Comparison of ENCODE assay signal across 1 cellular context in the genomic region with DNA sequence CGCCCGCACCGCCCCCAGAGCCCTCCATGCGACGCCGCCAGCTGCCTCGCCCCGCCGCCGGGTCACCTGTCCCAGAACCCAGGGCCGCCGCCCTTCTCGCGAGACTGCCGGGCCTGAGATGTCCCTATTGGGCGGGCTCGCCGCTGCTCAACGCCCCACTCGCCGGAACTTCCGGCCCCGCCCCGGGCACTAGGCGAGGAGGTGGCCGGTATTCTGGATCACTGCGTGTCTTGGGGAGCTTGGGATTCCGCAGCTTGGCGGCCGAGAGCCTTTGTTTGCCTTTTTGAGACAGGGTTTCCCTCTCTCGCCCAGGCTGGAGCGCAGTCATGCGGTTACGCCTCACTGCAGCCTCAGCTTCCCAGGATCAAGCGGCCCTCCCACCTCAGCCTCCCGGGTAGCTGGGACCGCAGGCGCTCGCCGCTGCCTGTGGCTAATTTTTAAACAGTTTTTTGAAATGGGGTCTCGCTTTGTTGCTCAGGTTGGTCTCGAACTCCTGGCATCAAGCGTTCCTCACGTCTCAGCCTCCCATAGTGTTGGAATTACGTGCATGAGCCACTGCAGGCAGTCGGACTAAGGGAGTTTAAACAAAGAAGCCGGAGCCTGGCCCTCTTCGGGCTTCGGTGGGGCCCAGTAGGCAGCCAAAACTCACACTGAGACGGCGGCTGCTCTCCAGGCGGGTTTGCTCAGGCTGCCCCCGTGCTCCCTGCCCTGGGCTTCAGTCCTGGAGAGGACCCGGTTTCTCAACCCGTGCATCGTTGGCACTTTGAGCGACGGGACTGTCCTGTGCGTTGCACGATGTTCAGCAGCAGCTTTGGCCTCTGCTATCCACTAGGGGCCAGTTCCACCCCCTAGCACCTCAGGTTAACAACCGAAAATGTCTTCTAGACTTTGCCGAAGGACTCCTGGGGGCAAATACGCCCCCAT.
A peak's percentile ranks its signal among the peaks of the same experiment; 100 is the strongest.
TF ChIP-seq lines count a peak whose summit lies in the region.

A gene (minus strand): TSS at position 43 of the 924 bp plus-strand sequence. CDS start 15 bp downstream, at position 28.

TF ChIP-seq in K562, 482 proteins besides CTCF, POLR2A, EP300 and RAD21 (continued from another document and continues in another):
- TF ChIP-seq, protein P1, sequence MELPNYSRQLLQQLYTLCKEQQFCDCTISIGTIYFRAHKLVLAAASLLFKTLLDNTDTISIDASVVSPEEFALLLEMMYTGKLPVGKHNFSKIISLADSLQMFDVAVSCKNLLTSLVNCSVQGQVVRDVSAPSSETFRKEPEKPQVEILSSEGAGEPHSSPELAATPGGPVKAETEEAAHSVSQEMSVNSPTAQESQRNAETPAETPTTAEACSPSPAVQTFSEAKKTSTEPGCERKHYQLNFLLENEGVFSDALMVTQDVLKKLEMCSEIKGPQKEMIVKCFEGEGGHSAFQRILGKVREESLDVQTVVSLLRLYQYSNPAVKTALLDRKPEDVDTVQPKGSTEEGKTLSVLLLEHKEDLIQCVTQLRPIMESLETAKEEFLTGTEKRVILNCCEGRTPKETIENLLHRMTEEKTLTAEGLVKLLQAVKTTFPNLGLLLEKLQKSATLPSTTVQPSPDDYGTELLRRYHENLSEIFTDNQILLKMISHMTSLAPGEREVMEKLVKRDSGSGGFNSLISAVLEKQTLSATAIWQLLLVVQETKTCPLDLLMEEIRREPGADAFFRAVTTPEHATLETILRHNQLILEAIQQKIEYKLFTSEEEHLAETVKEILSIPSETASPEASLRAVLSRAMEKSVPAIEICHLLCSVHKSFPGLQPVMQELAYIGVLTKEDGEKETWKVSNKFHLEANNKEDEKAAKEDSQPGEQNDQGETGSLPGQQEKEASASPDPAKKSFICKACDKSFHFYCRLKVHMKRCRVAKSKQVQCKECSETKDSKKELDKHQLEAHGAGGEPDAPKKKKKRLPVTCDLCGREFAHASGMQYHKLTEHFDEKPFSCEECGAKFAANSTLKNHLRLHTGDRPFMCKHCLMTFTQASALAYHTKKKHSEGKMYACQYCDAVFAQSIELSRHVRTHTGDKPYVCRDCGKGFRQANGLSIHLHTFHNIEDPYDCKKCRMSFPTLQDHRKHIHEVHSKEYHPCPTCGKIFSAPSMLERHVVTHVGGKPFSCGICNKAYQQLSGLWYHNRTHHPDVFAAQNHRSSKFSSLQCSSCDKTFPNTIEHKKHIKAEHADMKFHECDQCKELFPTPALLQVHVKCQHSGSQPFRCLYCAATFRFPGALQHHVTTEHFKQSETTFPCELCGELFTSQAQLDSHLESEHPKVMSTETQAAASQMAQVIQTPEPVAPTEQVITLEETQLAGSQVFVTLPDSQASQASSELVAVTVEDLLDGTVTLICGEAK (IDR thresholded peaks at IDR 0.05) = peak; percentile 93
- TF ChIP-seq, protein P1 (CRISPR knock-in tag; IDR thresholded peaks at IDR 0.05) = no peak
- TF ChIP-seq CCNT2 (IDR thresholded peaks at IDR 0.05; ENCODE audit: borderline replicate concordance, extremely low read depth, insufficient read length, low read depth, low read length) = peak; percentile 62
- TF ChIP-seq MEIS2 (IDR thresholded peaks at IDR 0.05; ENCODE audit: partially characterized antibody) = no peak
- TF ChIP-seq MEF2D (tag; conservative IDR thresholded peaks at IDR 0.05; ENCODE audit: low read depth) = no peak
- no peak for TF ChIP-seq WHSC1 (IDR thresholded peaks at IDR 0.05; ENCODE audit: low read length)
- TF ChIP-seq RBM39 (optimal IDR thresholded peaks at IDR 0.05; ENCODE audit: low read depth, low read length) = no peak
- TF ChIP-seq, protein P2, sequence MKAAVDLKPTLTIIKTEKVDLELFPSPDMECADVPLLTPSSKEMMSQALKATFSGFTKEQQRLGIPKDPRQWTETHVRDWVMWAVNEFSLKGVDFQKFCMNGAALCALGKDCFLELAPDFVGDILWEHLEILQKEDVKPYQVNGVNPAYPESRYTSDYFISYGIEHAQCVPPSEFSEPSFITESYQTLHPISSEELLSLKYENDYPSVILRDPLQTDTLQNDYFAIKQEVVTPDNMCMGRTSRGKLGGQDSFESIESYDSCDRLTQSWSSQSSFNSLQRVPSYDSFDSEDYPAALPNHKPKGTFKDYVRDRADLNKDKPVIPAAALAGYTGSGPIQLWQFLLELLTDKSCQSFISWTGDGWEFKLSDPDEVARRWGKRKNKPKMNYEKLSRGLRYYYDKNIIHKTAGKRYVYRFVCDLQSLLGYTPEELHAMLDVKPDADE (conservative IDR thresholded peaks at IDR 0.05; ENCODE audit: control insufficient read depth, low read depth, low read length) = no peak
- TF ChIP-seq, protein P3, sequence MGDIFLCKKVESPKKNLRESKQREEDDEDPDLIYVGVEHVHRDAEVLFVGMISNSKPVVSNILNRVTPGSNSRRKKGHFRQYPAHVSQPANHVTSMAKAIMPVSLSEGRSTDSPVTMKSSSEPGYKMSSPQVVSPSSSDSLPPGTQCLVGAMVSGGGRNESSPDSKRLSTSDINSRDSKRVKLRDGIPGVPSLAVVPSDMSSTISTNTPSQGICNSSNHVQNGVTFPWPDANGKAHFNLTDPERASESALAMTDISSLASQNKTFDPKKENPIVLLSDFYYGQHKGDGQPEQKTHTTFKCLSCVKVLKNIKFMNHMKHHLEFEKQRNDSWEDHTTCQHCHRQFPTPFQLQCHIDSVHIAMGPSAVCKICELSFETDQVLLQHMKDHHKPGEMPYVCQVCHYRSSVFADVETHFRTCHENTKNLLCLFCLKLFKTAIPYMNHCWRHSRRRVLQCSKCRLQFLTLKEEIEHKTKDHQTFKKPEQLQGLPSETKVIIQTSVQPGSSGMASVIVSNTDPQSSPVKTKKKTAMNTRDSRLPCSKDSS (IDR thresholded peaks at IDR 0.05; ENCODE audit: low read depth, partially characterized antibody) = no peak
- TF ChIP-seq RHOXF2B (CRISPR knock-in tag; conservative IDR thresholded peaks at IDR 0.05) = no peak
- TF ChIP-seq, protein P4, sequence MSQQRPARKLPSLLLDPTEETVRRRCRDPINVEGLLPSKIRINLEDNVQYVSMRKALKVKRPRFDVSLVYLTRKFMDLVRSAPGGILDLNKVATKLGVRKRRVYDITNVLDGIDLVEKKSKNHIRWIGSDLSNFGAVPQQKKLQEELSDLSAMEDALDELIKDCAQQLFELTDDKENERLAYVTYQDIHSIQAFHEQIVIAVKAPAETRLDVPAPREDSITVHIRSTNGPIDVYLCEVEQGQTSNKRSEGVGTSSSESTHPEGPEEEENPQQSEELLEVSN (IDR thresholded peaks at IDR 0.05; ENCODE audit: borderline replicate concordance in 1 of 2, extremely low read depth in 1 of 2, insufficient read depth in 1 of 2, insufficient read length in 1 of 2, low read depth in 1 of 2, low read length in 1 of 2, poor library complexity in 1 of 2, severe bottlenecking in 1 of 2) = peak; percentile 66 to 68
- TF ChIP-seq NFYB (IDR thresholded peaks at IDR 0.05; ENCODE audit: extremely low read depth, insufficient read length) = peak; percentile 61
- peak; percentile 92 for TF ChIP-seq KDM5B (IDR thresholded peaks at IDR 0.05; ENCODE audit: insufficient replicate concordance, low read depth, low read length)
- TF ChIP-seq, protein P5, sequence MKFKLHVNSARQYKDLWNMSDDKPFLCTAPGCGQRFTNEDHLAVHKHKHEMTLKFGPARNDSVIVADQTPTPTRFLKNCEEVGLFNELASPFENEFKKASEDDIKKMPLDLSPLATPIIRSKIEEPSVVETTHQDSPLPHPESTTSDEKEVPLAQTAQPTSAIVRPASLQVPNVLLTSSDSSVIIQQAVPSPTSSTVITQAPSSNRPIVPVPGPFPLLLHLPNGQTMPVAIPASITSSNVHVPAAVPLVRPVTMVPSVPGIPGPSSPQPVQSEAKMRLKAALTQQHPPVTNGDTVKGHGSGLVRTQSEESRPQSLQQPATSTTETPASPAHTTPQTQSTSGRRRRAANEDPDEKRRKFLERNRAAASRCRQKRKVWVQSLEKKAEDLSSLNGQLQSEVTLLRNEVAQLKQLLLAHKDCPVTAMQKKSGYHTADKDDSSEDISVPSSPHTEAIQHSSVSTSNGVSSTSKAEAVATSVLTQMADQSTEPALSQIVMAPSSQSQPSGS (CRISPR knock-in tag; IDR thresholded peaks at IDR 0.05) = no peak
- TF ChIP-seq NFRKB (IDR thresholded peaks at IDR 0.05; ENCODE audit: low read depth) = no peak
- TF ChIP-seq, protein P6, sequence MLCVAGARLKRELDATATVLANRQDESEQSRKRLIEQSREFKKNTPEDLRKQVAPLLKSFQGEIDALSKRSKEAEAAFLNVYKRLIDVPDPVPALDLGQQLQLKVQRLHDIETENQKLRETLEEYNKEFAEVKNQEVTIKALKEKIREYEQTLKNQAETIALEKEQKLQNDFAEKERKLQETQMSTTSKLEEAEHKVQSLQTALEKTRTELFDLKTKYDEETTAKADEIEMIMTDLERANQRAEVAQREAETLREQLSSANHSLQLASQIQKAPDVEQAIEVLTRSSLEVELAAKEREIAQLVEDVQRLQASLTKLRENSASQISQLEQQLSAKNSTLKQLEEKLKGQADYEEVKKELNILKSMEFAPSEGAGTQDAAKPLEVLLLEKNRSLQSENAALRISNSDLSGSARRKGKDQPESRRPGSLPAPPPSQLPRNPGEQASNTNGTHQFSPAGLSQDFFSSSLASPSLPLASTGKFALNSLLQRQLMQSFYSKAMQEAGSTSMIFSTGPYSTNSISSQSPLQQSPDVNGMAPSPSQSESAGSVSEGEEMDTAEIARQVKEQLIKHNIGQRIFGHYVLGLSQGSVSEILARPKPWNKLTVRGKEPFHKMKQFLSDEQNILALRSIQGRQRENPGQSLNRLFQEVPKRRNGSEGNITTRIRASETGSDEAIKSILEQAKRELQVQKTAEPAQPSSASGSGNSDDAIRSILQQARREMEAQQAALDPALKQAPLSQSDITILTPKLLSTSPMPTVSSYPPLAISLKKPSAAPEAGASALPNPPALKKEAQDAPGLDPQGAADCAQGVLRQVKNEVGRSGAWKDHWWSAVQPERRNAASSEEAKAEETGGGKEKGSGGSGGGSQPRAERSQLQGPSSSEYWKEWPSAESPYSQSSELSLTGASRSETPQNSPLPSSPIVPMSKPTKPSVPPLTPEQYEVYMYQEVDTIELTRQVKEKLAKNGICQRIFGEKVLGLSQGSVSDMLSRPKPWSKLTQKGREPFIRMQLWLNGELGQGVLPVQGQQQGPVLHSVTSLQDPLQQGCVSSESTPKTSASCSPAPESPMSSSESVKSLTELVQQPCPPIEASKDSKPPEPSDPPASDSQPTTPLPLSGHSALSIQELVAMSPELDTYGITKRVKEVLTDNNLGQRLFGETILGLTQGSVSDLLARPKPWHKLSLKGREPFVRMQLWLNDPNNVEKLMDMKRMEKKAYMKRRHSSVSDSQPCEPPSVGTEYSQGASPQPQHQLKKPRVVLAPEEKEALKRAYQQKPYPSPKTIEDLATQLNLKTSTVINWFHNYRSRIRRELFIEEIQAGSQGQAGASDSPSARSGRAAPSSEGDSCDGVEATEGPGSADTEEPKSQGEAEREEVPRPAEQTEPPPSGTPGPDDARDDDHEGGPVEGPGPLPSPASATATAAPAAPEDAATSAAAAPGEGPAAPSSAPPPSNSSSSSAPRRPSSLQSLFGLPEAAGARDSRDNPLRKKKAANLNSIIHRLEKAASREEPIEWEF (CRISPR knock-in tag; IDR thresholded peaks at IDR 0.05) = no peak
- peak; percentile 87 for TF ChIP-seq ZFX (CRISPR knock-in tag; IDR thresholded peaks at IDR 0.05)
- no peak for TF ChIP-seq PRPF4 (IDR thresholded peaks at IDR 0.05; ENCODE audit: insufficient read depth, low read depth, low read length, poor library complexity, severe bottlenecking)
- TF ChIP-seq CREM (IDR thresholded peaks at IDR 0.05; ENCODE audit: low read depth) = peak; percentile 20; the same call in 1 of the 2 replicates
- TF ChIP-seq CREB1 (IDR thresholded peaks at IDR 0.05) = no peak
- peak; percentile 39; the same call in 1 of the 2 replicates for TF ChIP-seq CREB1 (CRISPR knock-in tag; IDR thresholded peaks at IDR 0.05)
- TF ChIP-seq ATF7 (IDR thresholded peaks at IDR 0.05) = 0 out of 2 replicates have a peak, but pooled peaks have one; percentile 15
- no peak for TF ChIP-seq SAFB2 (IDR thresholded peaks at IDR 0.05; ENCODE audit: borderline replicate concordance, low read depth, low read length, severe bottlenecking)
- no peak; the same call in 1 of the 2 replicates for TF ChIP-seq POLR2AphosphoS2 (IDR thresholded peaks at IDR 0.05; ENCODE audit: low read length)
- peak; percentile 96 for TF ChIP-seq GABPA (tag; conservative IDR thresholded peaks at IDR 0.05; ENCODE audit: low read depth)
- TF ChIP-seq, protein P7, sequence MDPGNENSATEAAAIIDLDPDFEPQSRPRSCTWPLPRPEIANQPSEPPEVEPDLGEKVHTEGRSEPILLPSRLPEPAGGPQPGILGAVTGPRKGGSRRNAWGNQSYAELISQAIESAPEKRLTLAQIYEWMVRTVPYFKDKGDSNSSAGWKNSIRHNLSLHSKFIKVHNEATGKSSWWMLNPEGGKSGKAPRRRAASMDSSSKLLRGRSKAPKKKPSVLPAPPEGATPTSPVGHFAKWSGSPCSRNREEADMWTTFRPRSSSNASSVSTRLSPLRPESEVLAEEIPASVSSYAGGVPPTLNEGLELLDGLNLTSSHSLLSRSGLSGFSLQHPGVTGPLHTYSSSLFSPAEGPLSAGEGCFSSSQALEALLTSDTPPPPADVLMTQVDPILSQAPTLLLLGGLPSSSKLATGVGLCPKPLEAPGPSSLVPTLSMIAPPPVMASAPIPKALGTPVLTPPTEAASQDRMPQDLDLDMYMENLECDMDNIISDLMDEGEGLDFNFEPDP (CRISPR knock-in tag; IDR thresholded peaks at IDR 0.05) = no peak
